In genomic region chr16:84854759-84855158, GRCh38 we compare ENCODE assay signal across 27 cellular contexts. TPM values are rescaled to one million over a fixed set of nuclear protein-coding genes. Genes with fewer than 3 reads are reported as not detected.
DNase-seq lines count a peak whose midpoint lies in the region; ATAC-seq, FAIRE-seq and TF ChIP-seq lines count a peak whose summit lies in the region.
"Had no signal": no experiment of that assay in that cellular context is flagged by ENCODE, and none has a peak within 500 bp of the region (broad histone marks: within the 10 kb centered on the region; RNA-seq: fewer than 3 reads in every experiment).

No MANE protein-coding gene starts in this region.

- H3K36me3 ChIP-seq in H1 (ENCODE audit: control insufficient read depth in 2 of 4, insufficient read depth in 4 of 4, low read length in 3 of 4): no peaks in the 10 kb centered on the region
- H3K36me3 ChIP-seq in osteoblast (ENCODE audit: insufficient read depth, low read length): peaks cover 4% of the 10 kb centered on the region
- H3K36me3 ChIP-seq in ascending aorta: peaks cover 0 to 9% of the 10 kb centered on the region in 2 donors
- H3K36me3 ChIP-seq: MG63, SJCRH30 had no signal

- WGBS in H1 (ENCODE audit: extremely low coverage in 1 of 2, insufficient coverage in 1 of 2, insufficient read length in 1 of 2, insufficient replicate concordance in 2 of 2, low coverage in 1 of 2, low lambda C conversion rate in 2 of 2, missing lambda C conversion rate in 1 of 2), 2 experiments: 89% methylated on average over 11 of the region's 11 CpGs; no CpG with 5 or more reads in 1 of the 2 experiments

- H3K27ac ChIP-seq in H1 (ENCODE audit: low read depth, low read length) (no peak overlapping the region), osteoblast (ENCODE audit: low read depth, low read length) (peak overlapping the region; percentile 3), ascending aorta (no peak overlapping the region)
- H3K27ac ChIP-seq: hepatocyte, SJCRH30 had no signal

- no peak overlapping the region for H3K56ac ChIP-seq in H1 (replicated peaks; ENCODE audit: insufficient read length, low read depth, low read length)

- POLR2A ChIA-PET in H1 (lab: Charles Lee; ENCODE audit: partially characterized antibody): interaction anchor here (0.8 to 1.4 kb wide), 2 partner anchors 9 to 12 kb away, joined by 3 to 6 read pairs; no protein-coding TSS in a partner anchor

- CTCF ChIA-PET in H1 (lab: Charles Lee; ENCODE audit: partially characterized antibody): interaction anchor here (0.5 kb wide), 1 partner anchor 116 kb away, joined by 3 read pairs; no protein-coding TSS in a partner anchor

- H3K4me3 ChIP-seq in H1 (ENCODE audit: extremely low read depth in 1 of 4, insufficient read depth in 2 of 4, low read depth in 3 of 4, low read length in 4 of 4): no peak overlapping the region
- H3K4me3 ChIP-seq in osteoblast (ENCODE audit: insufficient read depth, low read length): no peak overlapping the region
- no peak overlapping the region for H3K4me3 ChIP-seq in ascending aorta
- H3K4me3 ChIP-seq: hepatocyte, K562, MG63, SJCRH30 had no signal

- TF ChIP-seq CTCF in H1 (IDR thresholded peaks at IDR 0.05; ENCODE audit: control extremely low read depth in 1 of 3, insufficient read depth in 1 of 3, low read depth in 1 of 3, low read length in 3 of 3) (no peak), osteoblast (IDR thresholded peaks at IDR 0.05; ENCODE audit: extremely low read depth, low read depth, low read length) (no peak), ascending aorta (IDR thresholded peaks at IDR 0.05) (no peak)

- intact Hi-C loops in ascending aorta (cut with DNase I): no loop called here

- TF ChIP-seq EP300 in H1 (IDR thresholded peaks at IDR 0.05; ENCODE audit: borderline replicate concordance in 1 of 2, low read depth in 2 of 2, low read length in 2 of 2): no peak

- 0 out of 2 replicates have a peak overlapping the region, but pooled peaks have one; percentile 25 for H4K8ac ChIP-seq in H1 (ENCODE audit: extremely low read depth, insufficient read depth, low read length)

- H3K79me2 ChIP-seq in H1 (ENCODE audit: control insufficient read depth in 1 of 2, insufficient read depth in 2 of 2, low read length in 2 of 2) (no peaks in the 10 kb centered on the region), osteoblast (ENCODE audit: insufficient read depth, low read length) (no peaks in the 10 kb centered on the region)
- H3K79me2 ChIP-seq: hepatocyte had no signal

- no peaks in the 10 kb centered on the region for H3K4me1 ChIP-seq in H1 (replicated peaks in 1 of 4; ENCODE audit: control insufficient read depth in 3 of 4, insufficient read depth in 4 of 4, low read length in 3 of 4)
- H3K4me1 ChIP-seq in osteoblast (ENCODE audit: insufficient read depth, low read length): peaks cover 26% of the 10 kb centered on the region
- no peaks in the 10 kb centered on the region for H3K4me1 ChIP-seq in ascending aorta

- H2AFZ ChIP-seq in H1 (ENCODE audit: low read length): no peak overlapping the region
- no peak overlapping the region for H2AFZ ChIP-seq in osteoblast (ENCODE audit: low read length)
- H2AFZ ChIP-seq: hepatocyte had no signal

- H4K5ac ChIP-seq in H1 (ENCODE audit: insufficient read length, low read depth, low read length): no peak overlapping the region

- TF ChIP-seq POLR2A in H1 (IDR thresholded peaks at IDR 0.05; ENCODE audit: control extremely low read depth in 1 of 2, low read depth in 2 of 2, low read length in 2 of 2): no peak

- H3K4me2 ChIP-seq in H1 (ENCODE audit: insufficient read depth in 1 of 2, low read depth in 2 of 2, low read length in 2 of 2) (no peak overlapping the region), osteoblast (ENCODE audit: insufficient read depth, low read length) (peak overlapping the region; percentile 10)
- H3K4me2 ChIP-seq: hepatocyte had no signal

- H2BK120ac ChIP-seq in H1 (replicated peaks; ENCODE audit: low read depth, low read length): no peak overlapping the region

- no peak for ATAC-seq in stimulated activated naive CD8-positive, alpha-beta T cell treated with anti-CD3 and anti-CD28 coated beads, Interleukin-15, Interleukin-2, amounts not matched to agents 100 U/mL and 50 U/mL, for 24 hours
- no peak for ATAC-seq in HG02798 (IDR thresholded peaks at IDR 0.05; ENCODE audit: poor library complexity, unreplicated experiment)
- ATAC-seq: activated CD8-positive, alpha-beta memory T cell treated with anti-CD3 and anti-CD28 coated beads, Interleukin-2, amount 10 ng/mL, durations not matched to agents 7 days and 5 days; activated T-cell treated with anti-CD3 and anti-CD28 coated beads, Interleukin-2, amount 50 U/mL, for 72 hours; left ventricle myocardium superior; naive thymus-derived CD4-positive, alpha-beta T cell had no signal

- H2AK5ac ChIP-seq in H1 (ENCODE audit: low read depth, low read length): no peak overlapping the region

- no peak overlapping the region for H2BK20ac ChIP-seq in H1 (ENCODE audit: low read length)

- no peak overlapping the region for H4K91ac ChIP-seq in H1 (replicated peaks; ENCODE audit: insufficient read length, low read length)

- no peak overlapping the region for H2BK12ac ChIP-seq in H1 (ENCODE audit: low read depth, low read length)

- no peaks in the 10 kb centered on the region for H3K79me1 ChIP-seq in H1 (ENCODE audit: low read depth, low read length)

- no peak for FAIRE-seq in H1 (lab: Jason Lieb, UNC)
- FAIRE-seq: D721Med, K562, RCC 7860 had no signal

- TF ChIP-seq RAD21 in H1 (IDR thresholded peaks at IDR 0.05 in 1 of 2, conservative IDR thresholded peaks at IDR 0.05 in 1 of 2; ENCODE audit: low read depth in 2 of 2, low read length in 2 of 2): no peak

- H3K4ac ChIP-seq in H1 (replicated peaks; ENCODE audit: insufficient read length, low read depth, low read length): no peak overlapping the region

- no peak overlapping the region for H2BK15ac ChIP-seq in H1 (ENCODE audit: low read length)

- H3K14ac ChIP-seq in H1 (ENCODE audit: insufficient read length): no peak overlapping the region

- H3K9me3 ChIP-seq in H1 (ENCODE audit: insufficient read depth in 2 of 2, low read depth in 1 of 2, low read length in 1 of 2) (peaks cover 2 to 5% of the 10 kb centered on the region in 2 experiments; a peak in 1 of 4 replicates), osteoblast (ENCODE audit: low read depth, low read length) (peaks cover 4% of the 10 kb centered on the region), ascending aorta (peaks cover 10 to 12% of the 10 kb centered on the region in 2 donors)
- H3K9me3 ChIP-seq: MG63 had no signal

- H3K9ac ChIP-seq in H1 (replicated peaks in 1 of 4; ENCODE audit: extremely low read depth in 1 of 4, low read depth in 3 of 4, low read length in 3 of 4): no peak overlapping the region

- peak; percentile 45 for DNase-seq in EL
- peak; percentile 48 for DNase-seq in NCI-H226
- DNase-seq in H1 (ENCODE audit: low read depth in 1 of 2, low spot score in 2 of 2): no peak
- DNase-seq in osteoblast (ENCODE audit: insufficient read length, low spot score, missing footprints): peak; percentile 82
- DNase-seq in SKM-1 (lab: John Stamatoyannopoulos, UW; ENCODE audit: unreplicated experiment): no peak
- no peak for DNase-seq in stimulated activated naive CD8-positive, alpha-beta T cell treated with anti-CD3 and anti-CD28 coated beads, Interleukin-15, Interleukin-2, amounts not matched to agents 100 U/mL and 50 U/mL, for 24 hours
- DNase-seq in ascending aorta (ENCODE audit: low spot score in 2 of 2): no peak
- DNase-seq: activated CD4-positive, alpha-beta T cell treated with anti-CD3 and anti-CD28 coated beads for 4 hours; activated CD8-positive, alpha-beta memory T cell treated with anti-CD3 and anti-CD28 coated beads, Interleukin-2, amount 10 ng/mL, durations not matched to agents 7 days and 5 days; activated naive CD4-positive, alpha-beta T cell treated with anti-CD3 and anti-CD28 coated beads for 36 hours; activated T-cell treated with anti-CD3 and anti-CD28 coated beads, Interleukin-2, amount 50 U/mL, for 72 hours; amygdala; foreskin melanocyte; left ventricle myocardium superior; MG63; naive thymus-derived CD4-positive, alpha-beta T cell; NCI-H146; NCI-H2171; NCI-H524; SJCRH30; stimulated activated CD4-positive, alpha-beta T cell treated with anti-CD3 and anti-CD28 coated beads, Interleukin-4, amount 100 ng/mL, for 4 hours; stimulated activated naive CD4-positive, alpha-beta T cell treated with Interleukin-2 at 50 U/mL for 16 hours had no signal

- no peak overlapping the region for H3K18ac ChIP-seq in H1 (ENCODE audit: extremely low read depth, low read length)

- no peak overlapping the region for H2BK5ac ChIP-seq in H1 (ENCODE audit: low read depth, low read length)

- H3K23ac ChIP-seq in H1 (ENCODE audit: insufficient read length): no peak overlapping the region

- H4K20me1 ChIP-seq in H1 (replicated peaks in 1 of 2; ENCODE audit: control insufficient read depth in 1 of 2, insufficient read depth in 2 of 2, low read length in 2 of 2): no peaks in the 10 kb centered on the region
- no peaks in the 10 kb centered on the region for H4K20me1 ChIP-seq in osteoblast (ENCODE audit: insufficient read depth, low read length)

- no peaks in the 10 kb centered on the region for H3K27me3 ChIP-seq in H1 (replicated peaks in 1 of 4; ENCODE audit: control insufficient read depth in 3 of 4, extremely low read depth in 1 of 4, insufficient read depth in 3 of 4, low read length in 3 of 4)
- H3K27me3 ChIP-seq in osteoblast (ENCODE audit: insufficient read depth, low read length): no peaks in the 10 kb centered on the region
- no peaks in the 10 kb centered on the region for H3K27me3 ChIP-seq in ascending aorta
- H3K27me3 ChIP-seq: hepatocyte, MG63, SJCRH30 had no signal

- H3K23me2 ChIP-seq in H1 (ENCODE audit: low read depth, low read length): no peaks in the 10 kb centered on the region

TF ChIP-seq in H1, 55 proteins besides CTCF, POLR2A, EP300 and RAD21:
- TF ChIP-seq CBX8 (IDR thresholded peaks at IDR 0.05; ENCODE audit: borderline replicate concordance, low read depth, low read length) (no peak), NANOG (IDR thresholded peaks at IDR 0.05; ENCODE audit: insufficient read depth, low read depth, low read length, poor library complexity, severe bottlenecking) (no peak), SAP30 (IDR thresholded peaks at IDR 0.05; ENCODE audit: insufficient read depth, insufficient replicate concordance, low read length) (no peak), TEAD4 (IDR thresholded peaks at IDR 0.05; ENCODE audit: low read depth, low read length) (no peak)

RNA-seq across cellular contexts. Expression of gene CRISPLD2, which starts 35.0 kb away (rescaled TPM):
- total RNA-seq in H1 (2021; fragmentation: NEBNext Ultra II Directional; extraction: Animal tissue kit (Norgen Biotek cat#: 25700)): 5.1 and 6.4 TPM in 2 replicates
- 2.7 and 3.6 TPM in 2 replicates for polyA plus RNA-seq in H1 (2011; rRNA removed)
- polyA plus RNA-seq in H1 (2011; cell fraction: cytosol; rRNA removed): 3.5 TPM
- polyA plus RNA-seq in H1 (2011; cell fraction: nucleus; rRNA removed): 5.6 TPM
- 3.2 to 4.7 TPM (median 4.0 TPM) in 4 replicates for polyA plus RNA-seq in H1 (2012, experiment 1 of 2)
- polyA plus RNA-seq in H1 (2012, experiment 2 of 2): 2.0 TPM
- 6.6 TPM for polyA plus RNA-seq in H1 (2013, experiment 1 of 2)
- 6.2 TPM for polyA plus RNA-seq in H1 (2013, experiment 2 of 2)
- 4.0 and 7.3 TPM in 2 replicates for polyA minus RNA-seq in H1 (2011; rRNA and poly(A)+ RNA removed)
- 4.4 TPM for polyA minus RNA-seq in H1 (2011; cell fraction: cytosol; rRNA and poly(A)+ RNA removed)
- 4.8 TPM for polyA minus RNA-seq in H1 (2011; cell fraction: nucleus; rRNA and poly(A)+ RNA removed)
- 40.2 and 122 TPM in 2 replicates for total RNA-seq in osteoblast
- total RNA-seq in ascending aorta: 204 TPM
- total RNA-seq: activated CD8-positive, alpha-beta memory T cell treated with anti-CD3 and anti-CD28 coated beads, Interleukin-2, amount 10 ng/mL, durations not matched to agents 7 days and 5 days had no signal

Comparison
In these comparisons a context has a peak if more than half of its experiments do, and no peak if none do; other contexts are left out.
1. DNase-seq: peak in EL (single experiment), NCI-H226 (single experiment) and osteoblast (single experiment); none in H1 (0 of 2), SKM-1 (single experiment), stimulated activated naive CD8-positive, alpha-beta T cell treated with anti-CD3 and anti-CD28 coated beads, Interleukin-15, Interleukin-2, amounts not matched to agents 100 U/mL and 50 U/mL, for 24 hours (single experiment) and ascending aorta (0 of 2).